25 cellular contexts compared by ENCODE assay signal in the genomic region with DNA sequence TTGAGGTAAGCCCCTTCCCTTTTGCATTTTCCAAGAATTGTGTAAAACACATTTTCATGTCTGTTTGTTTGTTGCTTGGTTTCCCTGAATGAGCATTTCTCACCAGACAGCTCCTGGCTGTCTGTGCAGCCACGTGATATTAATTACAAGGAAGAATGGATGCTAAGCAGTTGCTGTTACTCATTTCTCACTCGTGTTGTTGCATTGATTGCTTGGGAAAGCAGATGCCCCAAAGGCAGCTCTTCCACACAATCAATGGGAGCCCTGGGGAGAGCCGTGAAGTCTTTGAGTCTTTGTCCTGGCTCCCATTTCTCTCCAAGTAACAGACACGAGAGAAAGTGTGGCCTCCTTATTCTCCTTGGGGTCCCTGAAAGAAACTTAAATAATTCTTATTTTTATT.
DNase-seq lines count a peak whose midpoint lies in the region; TF ChIP-seq lines count a peak whose summit lies in the region.
"Had no signal": no experiment of that assay in that cellular context is flagged by ENCODE, and none has a peak within 500 bp of the region (broad histone marks: within the 10 kb centered on the region; RNA-seq: fewer than 3 reads in every experiment).

No MANE protein-coding gene starts in this region.

- H3K9me3 ChIP-seq in left ventricle myocardium inferior (replicated peaks) = peaks cover 4% of the 10 kb centered on the region
- H3K9me3 ChIP-seq: esophagus squamous epithelium, mucosa of descending colon, psoas muscle had no signal

- peak overlapping the region; percentile 79 for H3K4me3 Mint-ChIP-seq in glutamatergic neuron (ENCODE audit: unreplicated experiment)
- H3K4me3 Mint-ChIP-seq: activated CD4-positive, alpha-beta T cell treated with anti-CD3 and anti-CD28 coated beads, Interleukin-2, amount 10 ng/mL, durations not matched to agents 7 days and 5 days; nephron progenitor cell; type B pancreatic cell had no signal

- intact Hi-C loops in left ventricle myocardium inferior (cut with micrococcal nuclease) = no loop called here

- peak overlapping the region; percentile 95 for H3K27ac Mint-ChIP-seq in glutamatergic neuron (ENCODE audit: unreplicated experiment)
- H3K27ac Mint-ChIP-seq: activated CD4-positive, alpha-beta T cell treated with anti-CD3 and anti-CD28 coated beads, Interleukin-2, amount 10 ng/mL, durations not matched to agents 7 days and 5 days; nephron progenitor cell; type B pancreatic cell had no signal

- no peaks in the 10 kb centered on the region for H3K36me3 ChIP-seq in left ventricle myocardium inferior
- H3K36me3 ChIP-seq: esophagus squamous epithelium, gastroesophageal sphincter had no signal

- peaks cover 4% of the 10 kb centered on the region for H3K4me1 ChIP-seq in left ventricle myocardium inferior
- H3K4me1 ChIP-seq: esophagus squamous epithelium, gastroesophageal sphincter, psoas muscle had no signal

- H3K36me3 Mint-ChIP-seq in glutamatergic neuron (ENCODE audit: unreplicated experiment) = no peaks in the 10 kb centered on the region
- H3K36me3 Mint-ChIP-seq: type B pancreatic cell had no signal

- TF ChIP-seq CTCF in glutamatergic neuron (IDR thresholded peaks at IDR 0.05; ENCODE audit: partially characterized antibody, unreplicated experiment) (no peak), left ventricle myocardium inferior (IDR thresholded peaks at IDR 0.05; ENCODE audit: borderline replicate concordance) (no peak)

- DNase-seq in NCI-H82 (lab: John Stamatoyannopoulos, UW) (peak; percentile 19), NCI-H82 treated with DMSO at 0.1 percent for 48 hours (lab: John Stamatoyannopoulos, UW; ENCODE audit: unreplicated experiment) (no peak), NCI-H69 (lab: John Stamatoyannopoulos, UW) (peak; percentile 90), glutamatergic neuron (peak; percentile 58), left ventricle myocardium inferior (no peak), nucleus accumbens (lab: John Stamatoyannopoulos, UW) (no peak), GDM1 (lab: John Stamatoyannopoulos, UW) (no peak)
- DNase-seq in activated CD4-positive, alpha-beta T cell treated with anti-CD3 and anti-CD28 coated beads, Interleukin-2, amount 50 U/mL, for 4 hours = no peak
- DNase-seq: activated CD4-positive, alpha-beta T cell treated with anti-CD3 and anti-CD28 coated beads, Interleukin-2, amount 10 ng/mL, durations not matched to agents 7 days and 5 days; activated CD8-positive, alpha-beta memory T cell treated with anti-CD3 and anti-CD28 coated beads, Interleukin-2, amount 50 U/mL, for 4 hours; activated naive CD4-positive, alpha-beta T cell treated with anti-CD3 and anti-CD28 coated beads, Interleukin-2, amount 50 U/mL, for 16 hours; DMS79; esophagus squamous epithelium; mucosa of descending colon; NCI-H187 treated with DMSO at 0.1 percent for 48 hours; NCI-H524; nephron progenitor cell; psoas muscle; RPMI8226; stimulated activated CD4-positive, alpha-beta T cell treated with anti-CD3 and anti-CD28 coated beads, Interleukin-1b, Interleukin-23, amount 100 ng/mL, for 48 hours had no signal

- no peak overlapping the region for H3K4me3 ChIP-seq in left ventricle myocardium inferior
- H3K4me3 ChIP-seq: coronary artery, esophagus squamous epithelium, gastroesophageal sphincter, K562, mucosa of descending colon, psoas muscle had no signal

- no peak overlapping the region for H3K27ac ChIP-seq in left ventricle myocardium inferior (replicated peaks)
- H3K27ac ChIP-seq: coronary artery, esophagus squamous epithelium, gastroesophageal sphincter, psoas muscle, VCaP had no signal

- peaks cover 7% of the 10 kb centered on the region for H3K9me3 Mint-ChIP-seq in glutamatergic neuron (ENCODE audit: unreplicated experiment)
- H3K9me3 Mint-ChIP-seq: activated CD4-positive, alpha-beta T cell treated with anti-CD3 and anti-CD28 coated beads, Interleukin-2, amount 10 ng/mL, durations not matched to agents 7 days and 5 days had no signal

- no peaks in the 10 kb centered on the region for H3K27me3 ChIP-seq in left ventricle myocardium inferior (ENCODE audit: low read depth)
- H3K27me3 ChIP-seq: esophagus squamous epithelium had no signal

- peaks cover 3% of the 10 kb centered on the region for H3K27me3 Mint-ChIP-seq in glutamatergic neuron (ENCODE audit: unreplicated experiment)

- peaks cover 44% of the 10 kb centered on the region for H3K4me1 Mint-ChIP-seq in glutamatergic neuron (ENCODE audit: low read depth, unreplicated experiment)
- H3K4me1 Mint-ChIP-seq: activated CD4-positive, alpha-beta T cell treated with anti-CD3 and anti-CD28 coated beads, Interleukin-2, amount 10 ng/mL, durations not matched to agents 7 days and 5 days had no signal

Comparison
In these comparisons a context has a peak if more than half of its experiments do, and no peak if none do; other contexts are left out.
1. DNase-seq: peak in NCI-H82 (single experiment), NCI-H69 (single experiment) and glutamatergic neuron (single experiment); none in NCI-H82 treated with DMSO at 0.1 percent for 48 hours (single experiment), left ventricle myocardium inferior (single experiment), nucleus accumbens (0 of 56), activated CD4-positive, alpha-beta T cell treated with anti-CD3 and anti-CD28 coated beads, Interleukin-2, amount 50 U/mL, for 4 hours (0 of 2) and GDM1 (single experiment).